ENCODE assay signal across 16 cellular contexts in the genomic region with DNA sequence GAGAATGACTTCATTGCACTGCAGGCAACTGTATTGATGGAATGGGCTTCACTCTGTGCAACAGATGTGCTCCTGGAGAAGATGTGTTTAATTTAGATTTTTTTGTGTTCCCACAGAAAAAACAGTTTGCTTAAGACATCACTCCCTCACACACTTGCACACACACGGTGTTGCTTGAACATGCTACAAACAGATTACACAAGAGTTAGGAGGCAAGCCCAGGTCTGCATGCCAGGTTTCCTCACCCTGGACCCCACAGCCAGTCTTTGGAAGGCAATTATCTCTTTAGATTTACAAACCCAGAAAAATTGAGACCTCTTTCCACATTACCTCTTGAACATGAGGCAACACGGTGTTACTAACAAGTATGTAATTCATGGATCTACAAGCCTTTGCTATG.
DNase-seq lines count a peak whose midpoint lies in the region; ATAC-seq and TF ChIP-seq lines count a peak whose summit lies in the region.
"Had no signal": no experiment of that assay in that cellular context is flagged by ENCODE, and none has a peak within 500 bp of the region (broad histone marks: within the 10 kb centered on the region; RNA-seq: fewer than 3 reads in every experiment).

No MANE protein-coding gene starts in this region.

- no peaks in the 10 kb centered on the region for H3K4me1 Mint-ChIP-seq in natural killer cell treated with Interleukin-12 subunit alpha and Interleukin-12 subunit beta and Interleukin-15 and Interleukin-18, amount 100 ng/mL, for 72 hours (ENCODE audit: low read depth in 2 of 2)
- H3K4me1 Mint-ChIP-seq: B cell; CD4-positive, alpha-beta memory T cell had no signal

- H3K4me3 ChIP-seq in fibroblast of villous mesenchyme (ENCODE audit: low read depth, low read length) = no peak overlapping the region

- H3K36me3 Mint-ChIP-seq in natural killer cell treated with Interleukin-12 subunit alpha and Interleukin-12 subunit beta and Interleukin-15 and Interleukin-18, amount 100 ng/mL, for 72 hours = no peaks in the 10 kb centered on the region
- H3K36me3 Mint-ChIP-seq: CD4-positive, alpha-beta memory T cell had no signal

- POLR2A ChIA-PET in HEK293T (lab: Yijun Ruan, JAX) = no interaction called here

- peak; percentile 31 for DNase-seq in GM03348 (ENCODE audit: low spot score)
- DNase-seq in NCI-H69 (lab: John Stamatoyannopoulos, UW) = peak; percentile 73
- peak; percentile 60 for DNase-seq in fibroblast of villous mesenchyme (ENCODE audit: low read depth)
- no peak for DNase-seq in sciatic nerve (ENCODE audit: low spot score)
- no peak for DNase-seq in hypothalamus (lab: John Stamatoyannopoulos, UW)
- DNase-seq in HEK293T (ENCODE audit: extremely low spot score) = no peak
- no peak for DNase-seq in natural killer cell treated with Interleukin-12 subunit alpha and Interleukin-12 subunit beta and Interleukin-15 and Interleukin-18, amount 100 ng/mL, for 72 hours (ENCODE audit: low spot score)
- no peak for DNase-seq in DMS114 treated with DMSO at 0.1 percent for 48 hours (lab: John Stamatoyannopoulos, UW; ENCODE audit: unreplicated experiment)
- DNase-seq: CD4-positive, alpha-beta memory T cell; DND-41; NCI-H1930; NCI-H524; NK-92 treated with Interleukin-12 subunit alpha and Interleukin-12 subunit beta, amount 100 ng/mL, for 24 hours; OCI-M1; RPMI8226 had no signal

- H3K27ac Mint-ChIP-seq in natural killer cell treated with Interleukin-12 subunit alpha and Interleukin-12 subunit beta and Interleukin-15 and Interleukin-18, amount 100 ng/mL, for 72 hours = no peak overlapping the region
- H3K27ac Mint-ChIP-seq: B cell; CD4-positive, alpha-beta memory T cell had no signal

- TF ChIP-seq CTCF in fibroblast of villous mesenchyme (IDR thresholded peaks at IDR 0.05; ENCODE audit: insufficient read depth, low read depth, low read length) = no peak

- H3K9me3 Mint-ChIP-seq in natural killer cell treated with Interleukin-12 subunit alpha and Interleukin-12 subunit beta and Interleukin-15 and Interleukin-18, amount 100 ng/mL, for 72 hours = no peaks in the 10 kb centered on the region
- H3K9me3 Mint-ChIP-seq: CD4-positive, alpha-beta memory T cell had no signal

- no peak overlapping the region for H3K4me3 Mint-ChIP-seq in natural killer cell treated with Interleukin-12 subunit alpha and Interleukin-12 subunit beta and Interleukin-15 and Interleukin-18, amount 100 ng/mL, for 72 hours
- H3K4me3 Mint-ChIP-seq: B cell; CD4-positive, alpha-beta memory T cell had no signal

- peaks cover 6 to 28% of the 10 kb centered on the region in 2 donors for H3K27me3 Mint-ChIP-seq in natural killer cell treated with Interleukin-12 subunit alpha and Interleukin-12 subunit beta and Interleukin-15 and Interleukin-18, amount 100 ng/mL, for 72 hours

- ATAC-seq in sciatic nerve = peak; percentile 58
- no peak for ATAC-seq in natural killer cell treated with Interleukin-12 subunit alpha and Interleukin-12 subunit beta and Interleukin-15 and Interleukin-18, amount 100 ng/mL, for 72 hours

- CTCF ChIA-PET in HEK293T (lab: Yijun Ruan, JAX) = no interaction called here

- intact Hi-C loops in sciatic nerve (cut with DNase I) = no loop called here

TF ChIP-seq in HEK293T, 16 proteins besides CTCF, POLR2A, EP300 and RAD21:
- TF ChIP-seq BHLHE40 (IDR thresholded peaks at IDR 0.05; ENCODE audit: borderline replicate concordance) (no peak), NFRKB (IDR thresholded peaks at IDR 0.05) (no peak), LEF1 (IDR thresholded peaks at IDR 0.05; ENCODE audit: borderline replicate concordance) (no peak), HDGF (IDR thresholded peaks at IDR 0.05; ENCODE audit: borderline replicate concordance) (no peak), SUZ12 (IDR thresholded peaks at IDR 0.05) (no peak), L3MBTL2 (conservative IDR thresholded peaks at IDR 0.05) (no peak), CTBP1 (IDR thresholded peaks at IDR 0.05; ENCODE audit: borderline replicate concordance) (no peak), ELF4 (IDR thresholded peaks at IDR 0.05) (no peak), TARDBP (IDR thresholded peaks at IDR 0.05) (no peak), FOXA1 (IDR thresholded peaks at IDR 0.05) (no peak), ARNT (IDR thresholded peaks at IDR 0.05) (no peak), FOXM1 (IDR thresholded peaks at IDR 0.05; ENCODE audit: borderline replicate concordance) (no peak)
- TF ChIP-seq, protein P1, sequence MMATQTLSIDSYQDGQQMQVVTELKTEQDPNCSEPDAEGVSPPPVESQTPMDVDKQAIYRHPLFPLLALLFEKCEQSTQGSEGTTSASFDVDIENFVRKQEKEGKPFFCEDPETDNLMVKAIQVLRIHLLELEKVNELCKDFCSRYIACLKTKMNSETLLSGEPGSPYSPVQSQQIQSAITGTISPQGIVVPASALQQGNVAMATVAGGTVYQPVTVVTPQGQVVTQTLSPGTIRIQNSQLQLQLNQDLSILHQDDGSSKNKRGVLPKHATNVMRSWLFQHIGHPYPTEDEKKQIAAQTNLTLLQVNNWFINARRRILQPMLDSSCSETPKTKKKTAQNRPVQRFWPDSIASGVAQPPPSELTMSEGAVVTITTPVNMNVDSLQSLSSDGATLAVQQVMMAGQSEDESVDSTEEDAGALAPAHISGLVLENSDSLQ (IDR thresholded peaks at IDR 0.05) = no peak

Comparison
In these comparisons a context has a peak if more than half of its experiments do, and no peak if none do; other contexts are left out.
1. DNase-seq: peak in GM03348 (single experiment), NCI-H69 (single experiment) and fibroblast of villous mesenchyme (single experiment); none in sciatic nerve (single experiment), hypothalamus (0 of 51), HEK293T (single experiment), natural killer cell treated with Interleukin-12 subunit alpha and Interleukin-12 subunit beta and Interleukin-15 and Interleukin-18, amount 100 ng/mL, for 72 hours (single experiment) and DMS114 treated with DMSO at 0.1 percent for 48 hours (single experiment).